In the genomic region with DNA sequence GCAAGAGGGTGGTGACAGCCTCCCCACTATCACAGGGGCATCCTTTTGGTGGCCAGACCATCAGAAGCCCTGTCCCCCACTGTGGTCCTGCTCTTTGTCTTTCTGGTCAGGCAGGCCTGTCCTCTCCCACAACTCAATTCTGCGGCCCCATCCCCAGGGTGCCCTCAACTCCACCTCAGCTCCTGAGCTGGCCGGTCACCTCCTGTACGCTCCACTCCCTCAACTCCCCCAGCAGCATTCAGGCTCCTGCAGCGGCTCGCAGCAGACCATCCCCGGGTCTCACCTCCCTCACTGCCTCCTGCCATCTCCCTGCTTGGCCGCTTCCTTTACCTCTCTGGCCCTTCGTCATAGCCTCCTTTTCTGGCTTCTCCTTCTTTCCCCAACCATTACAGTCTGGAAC, we compare ENCODE assay signal across 19 cellular contexts.
"Had no signal": no experiment of that assay in that cellular context is flagged by ENCODE, and none has a peak within 500 bp of the region (broad histone marks: within the 10 kb centered on the region; RNA-seq: fewer than 3 reads in every experiment).

No MANE protein-coding gene starts in this region.

- H3K27me3 Mint-ChIP-seq: activated CD4-positive, alpha-beta T cell treated with anti-CD3 and anti-CD28 coated beads, Interleukin-2, amount 10 ng/mL, durations not matched to agents 7 days and 5 days; T-helper 17 cell had no signal

- H3K9me3 Mint-ChIP-seq: activated CD4-positive, alpha-beta T cell treated with anti-CD3 and anti-CD28 coated beads, Interleukin-2, amount 10 ng/mL, durations not matched to agents 7 days and 5 days; activated T-cell treated with anti-CD3 and anti-CD28 coated beads, Interleukin-2, amount 50 U/mL, for 72 hours; natural killer cell had no signal

- H3K36me3 ChIP-seq: gastrocnemius medialis, left ventricle myocardium inferior had no signal

- H3K4me1 ChIP-seq: parathyroid adenoma had no signal

- H3K36me3 Mint-ChIP-seq: natural killer cell had no signal

- H3K27ac ChIP-seq: brain microvascular endothelial cell, gastrocnemius medialis, parathyroid adenoma, tibial artery had no signal

- ATAC-seq: activated CD4-positive, CD25-positive, alpha-beta regulatory T cell treated with anti-CD3 and anti-CD28 coated beads, Interleukin-2, amount 50 U/mL, for 24 hours; activated T-cell treated with anti-CD3 and anti-CD28 coated beads, Interleukin-2, amount 50 U/mL, for 72 hours; gastrocnemius medialis; natural killer cell; T-helper 17 cell had no signal

- H3K4me3 Mint-ChIP-seq: activated CD4-positive, alpha-beta T cell treated with anti-CD3 and anti-CD28 coated beads, Interleukin-2, amount 10 ng/mL, durations not matched to agents 7 days and 5 days; activated T-cell treated with anti-CD3 and anti-CD28 coated beads, Interleukin-2, amount 50 U/mL, for 72 hours; mesothelial cell of epicardium; natural killer cell had no signal

- H3K4me3 ChIP-seq: esophagus squamous epithelium, gastrocnemius medialis, left ventricle myocardium inferior, tibial artery had no signal

- H3K4me1 Mint-ChIP-seq: natural killer cell had no signal

- H3K9me3 ChIP-seq: esophagus squamous epithelium, gastrocnemius medialis, left ventricle myocardium inferior, tibial artery had no signal

- H3K27ac Mint-ChIP-seq: activated CD4-positive, alpha-beta T cell treated with anti-CD3 and anti-CD28 coated beads, Interleukin-2, amount 10 ng/mL, durations not matched to agents 7 days and 5 days; activated T-cell treated with anti-CD3 and anti-CD28 coated beads, Interleukin-2, amount 50 U/mL, for 72 hours; T-helper 17 cell had no signal

- H3K27me3 ChIP-seq: brain microvascular endothelial cell, esophagus squamous epithelium, gastrocnemius medialis, tibial artery had no signal

- DNase-seq: activated CD4-positive, alpha-beta T cell treated with anti-CD3 and anti-CD28 coated beads, Interleukin-2, amount 10 ng/mL, durations not matched to agents 7 days and 5 days; activated CD8-positive, alpha-beta memory T cell treated with anti-CD3 and anti-CD28 coated beads, Interleukin-2, amount 50 U/mL, for 48 hours; activated effector memory CD4-positive, alpha-beta T cell treated with anti-CD3 and anti-CD28 coated beads, Interleukin-2, amount 50 U/mL, for 16 hours; activated naive CD4-positive, alpha-beta T cell treated with anti-CD3 and anti-CD28 coated beads, Interleukin-2, amount 50 U/mL, for 16 hours; activated T-cell treated with anti-CD3 and anti-CD28 coated beads, Interleukin-2, amount 50 U/mL, for 72 hours; aorta; brain microvascular endothelial cell; central memory CD4-positive, alpha-beta T cell; esophagus squamous epithelium; gastrocnemius medialis; left ventricle myocardium inferior; natural killer cell; stimulated activated CD4-positive, alpha-beta T cell treated with anti-CD3 and anti-CD28 coated beads, Interleukin-4, amount 100 ng/mL, for 1 hour; stimulated activated naive CD4-positive, alpha-beta T cell treated with Interleukin-2 at 50 U/mL for 16 hours; T-helper 17 cell; tibial artery had no signal
